In genomic region chr16:11784048-11784780, GRCh38 we compare ENCODE assay signal across 8 cellular contexts. TPM values are rescaled to one million over a fixed set of nuclear protein-coding genes. Genes with fewer than 3 reads are reported as not detected.
DNase-seq lines count a peak whose midpoint lies in the region; TF ChIP-seq lines count a peak whose summit lies in the region.

No MANE protein-coding gene starts in this region.

- peak; percentile 54 for DNase-seq in activated effector memory CD4-positive, alpha-beta T cell treated with anti-CD3 and anti-CD28 coated beads, Interleukin-2, amount 50 U/mL, for 16 hours
- no peak for DNase-seq in activated effector memory CD4-positive, alpha-beta T cell treated with Interleukin-2 at 50 U/mL for 16 hours
- DNase-seq in adrenal gland (peak in 1 of 7 donors; percentile 21), mesenteric fat pad (ENCODE audit: low spot score) (peak; percentile 33), type B pancreatic cell (ENCODE audit: extremely low spot score, unreplicated experiment) (no peak), ACHN (no peak), NCI-H524 treated with DMSO at 0.1 percent for 48 hours (lab: John Stamatoyannopoulos, UW) (no peak), globus pallidus (ENCODE audit: low spot score) (no peak)

- no peak overlapping the region for H3K4me3 Mint-ChIP-seq in type B pancreatic cell

- intact Hi-C loops in adrenal gland (cut with DNase I): no loop called here

- 70 to 93% (median 83%) methylated on average over 6 of the region's 6 CpGs for WGBS in adrenal gland, 4 donors

- H3K27ac Mint-ChIP-seq in type B pancreatic cell: peak overlapping the region; percentile 81

- H3K36me3 ChIP-seq in adrenal gland (replicated peaks in 1 of 2): peaks cover 0 to 5% of the 10 kb centered on the region in 2 donors

- H3K27me3 ChIP-seq in adrenal gland: no peaks in the 10 kb centered on the region

- H3K4me3 ChIP-seq in adrenal gland: peak overlapping the region in 1 of 4 donors; percentile 18

- H3K27me3 Mint-ChIP-seq in type B pancreatic cell: no peaks in the 10 kb centered on the region

- H3K36me3 Mint-ChIP-seq in type B pancreatic cell: peaks cover 9% of the 10 kb centered on the region

- H3K4me1 ChIP-seq in adrenal gland (replicated peaks in 1 of 2): peaks cover 33 to 45% of the 10 kb centered on the region in 2 donors

- no peak for TF ChIP-seq POLR2A in adrenal gland (IDR thresholded peaks at IDR 0.05)

- no peaks in the 10 kb centered on the region for H3K9me3 Mint-ChIP-seq in type B pancreatic cell

- peak overlapping the region; percentile 70 to 92 (median 80) for H3K27ac ChIP-seq in adrenal gland

- in situ Hi-C loops in ACHN (cut with HindIII; ENCODE audit: low pct_ligation_motif_present, low pct_unique_long_range_greater_than_20kb, low sequenced_read_pairs): no loop called here

- no peaks in the 10 kb centered on the region for H3K9me3 ChIP-seq in adrenal gland (replicated peaks in 1 of 3)

- H3K4me1 Mint-ChIP-seq in type B pancreatic cell (ENCODE audit: unreplicated experiment): peaks cover 30% of the 10 kb centered on the region

- no peak for TF ChIP-seq CTCF in adrenal gland (IDR thresholded peaks at IDR 0.05)
- no peak for TF ChIP-seq CTCF in type B pancreatic cell (conservative IDR thresholded peaks at IDR 0.05)

RNA-seq across cellular contexts. Expression of gene ZC3H7A, which starts 12.8 kb away (rescaled TPM):
- total RNA-seq in adrenal gland (10 to 100 TPM; 32.1 to 61.3 (median 43.0) TPM), mesenteric fat pad (57.1 TPM), type B pancreatic cell (ENCODE audit: low replicate concordance) (43.3 and 67.5 TPM in 2 replicates)
- polyA plus RNA-seq in adrenal gland: 10 to 100 TPM; 31.1 to 83.9 (median 35.9) TPM

RNA-seq across cellular contexts. Expression of gene TXNDC11, which starts 41.6 kb away (rescaled TPM):
- total RNA-seq in adrenal gland (10 to 100 TPM; 33.5 to 68.4 (median 48.1) TPM), mesenteric fat pad (51.9 TPM), type B pancreatic cell (ENCODE audit: low replicate concordance) (26.7 and 39.0 TPM in 2 replicates)
- polyA plus RNA-seq in adrenal gland: 10 to 100 TPM; 51.2 to 78.1 (median 57.4) TPM

Comparison
In these comparisons a context has a peak if more than half of its experiments do, and no peak if none do; other contexts are left out.
1. DNase-seq: peak in activated effector memory CD4-positive, alpha-beta T cell treated with anti-CD3 and anti-CD28 coated beads, Interleukin-2, amount 50 U/mL, for 16 hours (single experiment) and mesenteric fat pad (single experiment); none in activated effector memory CD4-positive, alpha-beta T cell treated with Interleukin-2 at 50 U/mL for 16 hours (single experiment), type B pancreatic cell (single experiment), ACHN (single experiment), NCI-H524 treated with DMSO at 0.1 percent for 48 hours (single experiment) and globus pallidus (single experiment).